9 cellular contexts compared by ENCODE assay signal in genomic region chr13:49620170-49620621, GRCh38.
DNase-seq lines count a peak whose midpoint lies in the region; ATAC-seq and TF ChIP-seq lines count a peak whose summit lies in the region.
"Had no signal": no experiment of that assay in that cellular context is flagged by ENCODE, and none has a peak within 500 bp of the region (broad histone marks: within the 10 kb centered on the region; RNA-seq: fewer than 3 reads in every experiment).

No MANE protein-coding gene starts in this region.

- H3K4me1 Mint-ChIP-seq in stimulated activated memory B cell treated with anti-CD40 and anti-IgM and Interleukin-4, amounts not matched to agents 10 μg/mL and 1 μg/mL and 100 μg/mL, for 72 hours, result peaks cover 4% of the 10 kb centered on the region

- peak; percentile 93 for ATAC-seq in HG02759 (IDR thresholded peaks at IDR 0.05; ENCODE audit: unreplicated experiment)
- ATAC-seq in stimulated activated memory B cell treated with anti-CD40 and anti-IgM and Interleukin-4, amounts not matched to agents 10 μg/mL and 1 μg/mL and 100 μg/mL, for 72 hours, result peak; percentile 60

- H3K27ac Mint-ChIP-seq in stimulated activated memory B cell treated with anti-CD40 and anti-IgM and Interleukin-4, amounts not matched to agents 10 μg/mL and 1 μg/mL and 100 μg/mL, for 72 hours, result peak overlapping the region; percentile 36

- H3K9me3 Mint-ChIP-seq in stimulated activated memory B cell treated with anti-CD40 and anti-IgM and Interleukin-4, amounts not matched to agents 10 μg/mL and 1 μg/mL and 100 μg/mL, for 72 hours, result no peaks in the 10 kb centered on the region

- peak; percentile 60 for DNase-seq in activated CD8-positive, alpha-beta memory T cell treated with anti-CD3 and anti-CD28 coated beads for 24 hours
- DNase-seq in activated CD8-positive, alpha-beta memory T cell treated with anti-CD3 and anti-CD28 coated beads, Interleukin-2, amount 50 U/mL, for 4 hours, result no peak
- no peak for DNase-seq in OCI-M1 (lab: John Stamatoyannopoulos, UW)
- DNase-seq in AG08396 (ENCODE audit: low spot score), result no peak
- no peak for DNase-seq in hypothalamus (lab: John Stamatoyannopoulos, UW)
- DNase-seq: C1 segment of cervical spinal cord had no signal

- peak overlapping the region; percentile 49 for H3K4me3 Mint-ChIP-seq in stimulated activated memory B cell treated with anti-CD40 and anti-IgM and Interleukin-4, amounts not matched to agents 10 μg/mL and 1 μg/mL and 100 μg/mL, for 72 hours

- H3K36me3 Mint-ChIP-seq in stimulated activated memory B cell treated with anti-CD40 and anti-IgM and Interleukin-4, amounts not matched to agents 10 μg/mL and 1 μg/mL and 100 μg/mL, for 72 hours, result no peaks in the 10 kb centered on the region

- H3K27me3 Mint-ChIP-seq in stimulated activated memory B cell treated with anti-CD40 and anti-IgM and Interleukin-4, amounts not matched to agents 10 μg/mL and 1 μg/mL and 100 μg/mL, for 72 hours, result no peaks in the 10 kb centered on the region

- peak; percentile 68 for TF ChIP-seq POLR2A in Raji (IDR thresholded peaks at IDR 0.05; ENCODE audit: insufficient read depth, low read depth, low read length)
